17 cellular contexts compared by ENCODE assay signal in the genomic region with DNA sequence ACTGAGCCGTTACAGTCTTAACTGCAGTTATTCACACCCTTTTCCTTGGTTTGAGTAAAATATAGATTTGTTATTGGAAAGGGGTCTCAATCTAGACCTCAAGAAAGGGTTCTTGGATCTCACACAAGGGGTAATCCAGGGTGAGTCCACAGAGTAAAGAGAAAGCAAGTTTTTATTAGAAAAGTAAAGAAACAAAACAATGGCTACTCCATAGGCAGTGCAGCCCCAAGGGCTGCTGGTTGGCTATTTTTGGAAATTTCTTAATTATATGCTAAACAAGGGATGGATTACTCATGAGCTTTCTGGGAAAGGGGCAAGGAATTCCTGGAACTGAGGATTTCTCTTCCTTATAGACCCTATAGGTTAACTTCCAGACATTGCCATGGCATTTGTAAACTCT. TPM values are rescaled to one million over a fixed set of nuclear protein-coding genes. Genes with fewer than 3 reads are reported as not detected.
DNase-seq lines count a peak whose midpoint lies in the region; ATAC-seq and TF ChIP-seq lines count a peak whose summit lies in the region.
"Had no signal": no experiment of that assay in that cellular context is flagged by ENCODE, and none has a peak within 500 bp of the region (broad histone marks: within the 10 kb centered on the region; RNA-seq: fewer than 3 reads in every experiment).

No MANE protein-coding gene starts in this region.

- H3K36me3 ChIP-seq in HUES6 (ENCODE audit: control insufficient read depth, insufficient read depth, low read length), result no peaks in the 10 kb centered on the region
- peaks cover 4% of the 10 kb centered on the region; the same call in 1 of the 2 replicates for H3K36me3 ChIP-seq in PC-3 (ENCODE audit: low read depth, low read length)
- H3K36me3 ChIP-seq in fibroblast of lung (ENCODE audit: control insufficient read depth, insufficient read depth, low read length), result no peaks in the 10 kb centered on the region
- H3K36me3 ChIP-seq in smooth muscle cell (ENCODE audit: low read depth), result no peaks in the 10 kb centered on the region
- no peaks in the 10 kb centered on the region for H3K36me3 ChIP-seq in effector memory CD4-positive, alpha-beta T cell (ENCODE audit: control insufficient read depth, insufficient read depth, low read length)
- H3K36me3 ChIP-seq: BE2C had no signal

- peaks cover 8% of the 10 kb centered on the region for H3K9me3 ChIP-seq in HUES6 (ENCODE audit: control insufficient read depth, insufficient read depth, low read depth, low read length)
- no peaks in the 10 kb centered on the region for H3K9me3 ChIP-seq in PC-3 (ENCODE audit: low read length)
- H3K9me3 ChIP-seq in fibroblast of lung (ENCODE audit: control insufficient read depth, insufficient read depth, low read depth, low read length), result no peaks in the 10 kb centered on the region
- H3K9me3 ChIP-seq in smooth muscle cell (replicated peaks; ENCODE audit: low read depth), result no peaks in the 10 kb centered on the region
- no peaks in the 10 kb centered on the region for H3K9me3 ChIP-seq in effector memory CD4-positive, alpha-beta T cell (ENCODE audit: control insufficient read depth, low read length)
- H3K9me3 ChIP-seq: BE2C had no signal

- H3K79me2 ChIP-seq in PC-3 (ENCODE audit: low read length), result no peaks in the 10 kb centered on the region
- H3K79me2 ChIP-seq in fibroblast of lung (ENCODE audit: control insufficient read depth, insufficient read depth, low read length), result no peaks in the 10 kb centered on the region
- H3K79me2 ChIP-seq in smooth muscle cell (ENCODE audit: low read depth), result no peaks in the 10 kb centered on the region

- intact Hi-C loops in PC-3 (cut with micrococcal nuclease), result loop anchor here (10.0 kb wide), 3 partner anchors 180 to 310 kb away; no protein-coding TSS in a partner anchor

- TF ChIP-seq CTCF in PC-3 (conservative IDR thresholded peaks at IDR 0.05; ENCODE audit: low read depth, low read length), result no peak
- no peak for TF ChIP-seq CTCF in fibroblast of lung (conservative IDR thresholded peaks at IDR 0.05 in 1 of 2, IDR thresholded peaks at IDR 0.05 in 1 of 2; ENCODE audit: low read depth in 1 of 2, low read length in 2 of 2)
- TF ChIP-seq CTCF in smooth muscle cell (IDR thresholded peaks at IDR 0.05; ENCODE audit: borderline replicate concordance, insufficient read depth, poor library complexity, severe bottlenecking), result no peak

- H3K4me1 ChIP-seq in HUES6 (ENCODE audit: control insufficient read depth, insufficient read depth, low read length) (peaks cover 21% of the 10 kb centered on the region; the same call in 1 of the 2 replicates), PC-3 (ENCODE audit: insufficient read depth, low read length) (peaks cover 10% of the 10 kb centered on the region), fibroblast of lung (ENCODE audit: control insufficient read depth, extremely low read depth, insufficient read depth, low read length) (no peaks in the 10 kb centered on the region), smooth muscle cell (ENCODE audit: low read depth) (no peaks in the 10 kb centered on the region)
- H3K4me1 ChIP-seq in effector memory CD4-positive, alpha-beta T cell (ENCODE audit: control insufficient read depth, insufficient read depth, low read length, poor library complexity, severe bottlenecking), result no peaks in the 10 kb centered on the region
- H3K4me1 ChIP-seq: BE2C had no signal

- no peaks in the 10 kb centered on the region for H3K27me3 ChIP-seq in HUES6 (ENCODE audit: control insufficient read depth, insufficient read depth, low read length)
- no peaks in the 10 kb centered on the region for H3K27me3 ChIP-seq in PC-3 (ENCODE audit: low read length)
- H3K27me3 ChIP-seq in fibroblast of lung (ENCODE audit: control insufficient read depth, insufficient read depth, low read length), result no peaks in the 10 kb centered on the region
- H3K27me3 ChIP-seq in smooth muscle cell (ENCODE audit: low read depth), result no peaks in the 10 kb centered on the region
- H3K27me3 ChIP-seq in effector memory CD4-positive, alpha-beta T cell (replicated peaks; ENCODE audit: control insufficient read depth, insufficient read depth, low read length, poor library complexity, severe bottlenecking), result no peaks in the 10 kb centered on the region

- H4K20me1 ChIP-seq in PC-3 (ENCODE audit: low read length) (no peaks in the 10 kb centered on the region), fibroblast of lung (ENCODE audit: control insufficient read depth, extremely low read depth, insufficient read depth, low read length) (no peaks in the 10 kb centered on the region), smooth muscle cell (ENCODE audit: low read depth) (no peaks in the 10 kb centered on the region)

- CTCF ChIA-PET in PC-3 (lab: Charles Lee), result interaction anchor here (1.0 kb wide), 1 partner anchor 72 kb away, joined by 3 read pairs; a partner anchor contains a TSS

- H3F3A ChIP-seq in PC-3 (ENCODE audit: low read length, unreplicated experiment), result no peaks in the 10 kb centered on the region
- no peaks in the 10 kb centered on the region for H3F3A ChIP-seq in smooth muscle cell (ENCODE audit: low read depth)

- 100% methylated on average over 1 of the region's 1 CpG for WGBS in smooth muscle cell (ENCODE audit: low lambda C conversion rate)

- H3K27ac ChIP-seq in HUES6 (ENCODE audit: low read depth, low read length) (peak overlapping the region; percentile 98; the same call in 1 of the 2 replicates), PC-3 (ENCODE audit: low read length) (no peak overlapping the region), fibroblast of lung (ENCODE audit: insufficient read depth, low read length) (no peak overlapping the region), smooth muscle cell (ENCODE audit: low read depth) (no peak overlapping the region)
- no peak overlapping the region for H3K27ac ChIP-seq in effector memory CD4-positive, alpha-beta T cell (ENCODE audit: insufficient read depth, low read length, poor library complexity, severe bottlenecking)

- ATAC-seq in PC-3, result no peak

- H3K9ac ChIP-seq in HUES6 (ENCODE audit: low read length) (peak overlapping the region; percentile 19), PC-3 (ENCODE audit: low read length) (no peak overlapping the region), fibroblast of lung (ENCODE audit: insufficient read depth, low read length) (no peak overlapping the region), smooth muscle cell (ENCODE audit: low read depth) (no peak overlapping the region)

- H2AFZ ChIP-seq in PC-3 (ENCODE audit: low read length) (no peak overlapping the region), fibroblast of lung (ENCODE audit: low read length) (peak overlapping the region; percentile 27), smooth muscle cell (ENCODE audit: low read depth) (peak overlapping the region; percentile 31)

- H3K4me2 ChIP-seq in PC-3 (ENCODE audit: low read length), result 0 out of 2 replicates have a peak overlapping the region, but pooled peaks have one; percentile 17
- H3K4me2 ChIP-seq in fibroblast of lung (ENCODE audit: extremely low read depth, insufficient read depth, low read length), result no peak overlapping the region
- H3K4me2 ChIP-seq in smooth muscle cell, result no peak overlapping the region

- H3K4me3 ChIP-seq in HUES6 (ENCODE audit: low read depth, low read length) (no peak overlapping the region), PC-3 (ENCODE audit: low read length) (no peak overlapping the region), fibroblast of lung (replicated peaks in 1 of 4; ENCODE audit: control extremely low read depth in 1 of 4, insufficient read depth in 1 of 4, low read depth in 3 of 4, low read length in 4 of 4) (no peak overlapping the region), smooth muscle cell (no peak overlapping the region)
- H3K4me3 ChIP-seq in effector memory CD4-positive, alpha-beta T cell (ENCODE audit: insufficient read depth, low read depth, low read length, poor library complexity, severe bottlenecking), result no peak overlapping the region

- DNase-seq in PC-3 (no peak), fibroblast of lung (ENCODE audit: low read depth in 2 of 2) (no peak), smooth muscle cell (lab: John Stamatoyannopoulos, UW; ENCODE audit: unreplicated experiment) (no peak), dermis blood vessel endothelial cell (no peak), CD1c-positive myeloid dendritic cell (ENCODE audit: extremely low spot score) (no peak)
- DNase-seq in effector memory CD4-positive, alpha-beta T cell, result no peak
- DNase-seq: BE2C; Calu3; CD4-positive, alpha-beta memory T cell; Karpas-422; NCI-H2029; NCI-H2171 treated with DMSO at 0.1 percent for 48 hours; NCI-H446 treated with DMSO at 0.1 percent for 48 hours; NCI-H748 treated with DMSO at 0.1 percent for 48 hours had no signal

- POLR2A ChIA-PET in PC-3 (lab: Charles Lee; ENCODE audit: unreplicated experiment), result no interaction called here

- no peaks in the 10 kb centered on the region for H3K9me2 ChIP-seq in PC-3 (replicated peaks; ENCODE audit: low read length)

- BruUV-seq in PC-3 (replicated peaks; lab: Mats Ljungman, UMichigan), result no TSS peak

RNA-seq across cellular contexts. Expression of a gene that starts 24.6 kb away (rescaled TPM):
- total RNA-seq in PC-3 (2014; rRNA removed) (10.1 and 13.3 TPM in 2 replicates), fibroblast of lung (4.4 and 9.1 TPM in 2 replicates), smooth muscle cell (not detected in 2 replicates), dermis blood vessel endothelial cell (2.7 and 3.2 TPM in 2 replicates)
- polyA plus RNA-seq in fibroblast of lung (11.6 and 33.3 TPM in 2 replicates), smooth muscle cell (not detected in 2 replicates)
- polyA plus RNA-seq in fibroblast of lung (2012), result 5.4 and 20.7 TPM in 2 replicates
- polyA minus RNA-seq in fibroblast of lung (ENCODE audit: low replicate concordance), result 8.2 TPM in 1 of 2 replicates, not detected in the other
- total RNA-seq: SK-MEL-5 had no signal
- polyA plus RNA-seq: CD4-positive, alpha-beta memory T cell had no signal

RNA-seq across cellular contexts. Expression of a gene that starts 33.7 kb away (rescaled TPM):
- total RNA-seq in PC-3 (2014; rRNA removed) (2.3 and 2.4 TPM in 2 replicates), fibroblast of lung (0.26 and 0.50 TPM in 2 replicates), smooth muscle cell (not detected in 2 replicates), dermis blood vessel endothelial cell (959 and 1,308 TPM in 2 replicates)
- polyA plus RNA-seq in fibroblast of lung (0.08 and 0.12 TPM in 2 replicates), smooth muscle cell (not detected in 2 replicates)
- polyA plus RNA-seq in fibroblast of lung (2012), result 0.06 and 0.10 TPM in 2 replicates
- 0.15 TPM in 1 of 2 replicates, not detected in the other for polyA minus RNA-seq in fibroblast of lung (ENCODE audit: low replicate concordance)
- total RNA-seq: Calu3 had no signal
- polyA plus RNA-seq: AG04450 had no signal

Comparison
In these comparisons a context has a peak if more than half of its experiments do, and no peak if none do; other contexts are left out.
1. RNA of a gene that starts 33.7 kb away (total RNA-seq): 959 to 1,308 TPM in dermis blood vessel endothelial cell; 2.3 to 2.4 TPM in PC-3, 0.26 to 0.50 TPM in fibroblast of lung and not detected in smooth muscle cell; every median in the first group is over 100 times any median in the second.